In genomic region chr4:47463235-47463956, GRCh38 we compare ENCODE assay signal across 8 cellular contexts.
DNase-seq lines count a peak whose midpoint lies in the region; ATAC-seq lines count a peak whose summit lies in the region.

TSS of gene COMMD8 (minus strand) at chr4:47463702. CDS start at chr4:47463651, 51 bp downstream.

- DNase-seq in AML-193 (lab: John Stamatoyannopoulos, UW) (peak; percentile 90 to 91), NCI-H446 (lab: John Stamatoyannopoulos, UW) (peak; percentile 86 to 96), cerebellar cortex (ENCODE audit: low spot score) (peak; percentile 97), iris pigment epithelial cell (ENCODE audit: low read depth) (peak; percentile 96)
- peak; percentile 95 for DNase-seq in activated CD4-positive, CD25-positive, alpha-beta regulatory T cell treated with anti-CD3 and anti-CD28 coated beads, Interleukin-2, amount 50 U/mL, for 16 hours (ENCODE audit: low read depth, low spot score)
- DNase-seq in stimulated activated CD4-positive, alpha-beta T cell treated with anti-CD3 and anti-CD28 coated beads, Interleukin-12 subunit alpha, Interleukin-12 subunit beta, amount 100 ng/mL, for 24 hours (ENCODE audit: low read depth in 2 of 2), result peak; percentile 93 to 96

- ATAC-seq in GM19035 (IDR thresholded peaks at IDR 0.05; ENCODE audit: unreplicated experiment) (peak; percentile 92), HG03354 (IDR thresholded peaks at IDR 0.05; ENCODE audit: poor library complexity, severe bottlenecking, unreplicated experiment) (peak; percentile 88)

Comparison
In these comparisons a context has a peak if more than half of its experiments do, and no peak if none do; other contexts are left out.
1. Peak in every context shown above with its lines: DNase-seq and ATAC-seq.